1 cellular context compared by ENCODE assay signal in genomic region chr2:126658316-126658909, GRCh38.
TF ChIP-seq lines count a peak whose summit lies in the region.

No MANE protein-coding gene starts in this region.

TF ChIP-seq in HCT116, 20 proteins besides CTCF, POLR2A, EP300 and RAD21 (continued from another document):
- TF ChIP-seq ZBTB33 (IDR thresholded peaks at IDR 0.05; ENCODE audit: extremely low read depth, insufficient replicate concordance, low read length) (no peak), MAX (IDR thresholded peaks at IDR 0.05) (no peak)
